8 cellular contexts compared by ENCODE assay signal in the genomic region with DNA sequence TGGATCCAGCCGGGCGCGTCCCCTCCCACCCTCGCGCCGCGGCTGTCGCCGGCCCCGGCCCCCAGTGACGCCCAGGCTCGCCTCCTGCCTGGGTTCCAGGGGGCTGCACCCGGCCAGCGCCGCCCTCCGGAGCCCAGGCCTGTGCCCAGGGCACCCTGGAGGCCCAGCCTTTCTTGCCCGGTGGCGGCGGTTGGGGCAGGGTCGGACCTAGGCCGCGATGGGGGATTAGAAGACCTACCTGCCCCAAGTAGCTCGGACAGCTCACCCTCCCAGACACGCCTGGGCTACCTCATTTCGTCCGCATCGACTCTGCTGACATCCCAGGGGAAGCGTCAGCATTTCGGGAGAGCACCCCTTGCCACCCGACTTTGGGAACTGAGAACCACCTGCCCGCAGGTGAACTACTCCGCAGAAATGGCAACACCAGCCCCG. TPM values are rescaled to one million over a fixed set of nuclear protein-coding genes. Genes with fewer than 3 reads are reported as not detected.
A peak's percentile ranks its signal among the peaks of the same experiment; 100 is the strongest.
DNase-seq lines count a peak whose midpoint lies in the region; ATAC-seq and TF ChIP-seq lines count a peak whose summit lies in the region.

No MANE protein-coding gene starts in this region.

- H2BK15ac ChIP-seq in mesendoderm (replicated peaks; ENCODE audit: low read depth), result no peak overlapping the region

- peak overlapping the region; percentile 50 for H3K4me3 ChIP-seq in cardiac muscle cell
- peak overlapping the region; percentile 72 to 85 (median 77) for H3K4me3 ChIP-seq in breast epithelium
- H3K4me3 ChIP-seq in mesendoderm (ENCODE audit: low read length), result no peak overlapping the region
- H3K4me3 ChIP-seq in upper lobe of right lung, result peak overlapping the region; percentile 75

- WGBS in mesendoderm (ENCODE audit: extremely low coverage, insufficient coverage, low lambda C conversion rate), result no CpG with 5 or more reads among the region's 33 CpGs

- H3K9ac ChIP-seq in mesendoderm (ENCODE audit: low read length), result peak overlapping the region; percentile 89

- H3K18ac ChIP-seq in mesendoderm (ENCODE audit: low read length), result peak overlapping the region; percentile 93

- H3K79me1 ChIP-seq in mesendoderm (ENCODE audit: low read length), result peaks cover 7% of the 10 kb centered on the region

- H3K27me3 ChIP-seq in cardiac muscle cell, result no peaks in the 10 kb centered on the region
- no peaks in the 10 kb centered on the region for H3K27me3 ChIP-seq in breast epithelium
- no peaks in the 10 kb centered on the region for H3K27me3 ChIP-seq in mesendoderm (ENCODE audit: insufficient read depth, low read length, poor library complexity)
- H3K27me3 ChIP-seq in upper lobe of right lung, result no peaks in the 10 kb centered on the region

- H3K9me3 ChIP-seq in cardiac muscle cell (ENCODE audit: low read depth) (no peaks in the 10 kb centered on the region), breast epithelium (no peaks in the 10 kb centered on the region), upper lobe of right lung (no peaks in the 10 kb centered on the region)

- H3K4me1 ChIP-seq in cardiac muscle cell (ENCODE audit: low read depth) (peaks cover 18% of the 10 kb centered on the region), breast epithelium (no peaks in the 10 kb centered on the region), mesendoderm (ENCODE audit: control insufficient read depth, low read depth, low read length) (no peaks in the 10 kb centered on the region), upper lobe of right lung (peaks cover 27% of the 10 kb centered on the region)

- H4K5ac ChIP-seq in mesendoderm (ENCODE audit: low read length), result no peak overlapping the region

- TF ChIP-seq POLR2A in breast epithelium (IDR thresholded peaks at IDR 0.05), result no peak

- H3K36me3 ChIP-seq in cardiac muscle cell, result no peaks in the 10 kb centered on the region
- no peaks in the 10 kb centered on the region for H3K36me3 ChIP-seq in breast epithelium
- H3K36me3 ChIP-seq in mesendoderm (ENCODE audit: control insufficient read depth, insufficient read depth, low read length), result no peaks in the 10 kb centered on the region
- no peaks in the 10 kb centered on the region for H3K36me3 ChIP-seq in upper lobe of right lung

- intact Hi-C loops in Right ventricle myocardium inferior (cut with DNase I), result loop anchor here (10.0 kb wide), 1 partner anchor 53 kb away; no protein-coding TSS in a partner anchor
- intact Hi-C loops in breast epithelium (cut with DNase I; ENCODE audit: low total_unique reads), result no loop called here
- intact Hi-C loops in upper lobe of right lung (cut with DNase I), result loop anchor here (10.0 kb wide), 1 partner anchor 213 kb away; no protein-coding TSS in a partner anchor

- H3K79me2 ChIP-seq in mesendoderm (ENCODE audit: control insufficient read depth, insufficient read depth, low read length), result peaks cover 11% of the 10 kb centered on the region

- H3K56ac ChIP-seq in mesendoderm (ENCODE audit: low read length), result peak overlapping the region; percentile 95

- no peak overlapping the region for H2BK120ac ChIP-seq in mesendoderm (ENCODE audit: low read depth, low read length)

- DNase-seq in cardiac muscle cell (ENCODE audit: low read depth in 1 of 2, low spot score in 1 of 2) (no peak), Right ventricle myocardium inferior (ENCODE audit: missing footprints) (no peak), breast epithelium (ENCODE audit: low spot score in 2 of 2) (no peak), mesendoderm (no peak), upper lobe of right lung (no peak)

- TF ChIP-seq CTCF in cardiac muscle cell (IDR thresholded peaks at IDR 0.05; ENCODE audit: low read depth, low read length) (no peak), breast epithelium (IDR thresholded peaks at IDR 0.05) (no peak), upper lobe of right lung (IDR thresholded peaks at IDR 0.05) (no peak)

- peak overlapping the region; percentile 22 for H3K27ac ChIP-seq in cardiac muscle cell
- H3K27ac ChIP-seq in breast epithelium, result peak overlapping the region; percentile 90 to 96
- no peak overlapping the region for H3K27ac ChIP-seq in mesendoderm (ENCODE audit: low read depth, low read length)
- H3K27ac ChIP-seq in upper lobe of right lung, result peak overlapping the region; percentile 76

- no peak overlapping the region for H2AK5ac ChIP-seq in mesendoderm (ENCODE audit: low read length)

- H4K8ac ChIP-seq in mesendoderm (ENCODE audit: low read depth, low read length), result no peak overlapping the region

- no peak overlapping the region for H2BK5ac ChIP-seq in mesendoderm (ENCODE audit: low read length)

- H3K4me2 ChIP-seq in mesendoderm (ENCODE audit: low read length), result peak overlapping the region; percentile 73

- H3K4ac ChIP-seq in mesendoderm (ENCODE audit: low read depth, low read length), result peak overlapping the region; percentile 95

- ATAC-seq in Right ventricle myocardium inferior, result no peak
- no peak for ATAC-seq in upper lobe of right lung
- ATAC-seq in HG02571 (IDR thresholded peaks at IDR 0.05; ENCODE audit: unreplicated experiment), result no peak
- ATAC-seq in HG03196 (IDR thresholded peaks at IDR 0.05; ENCODE audit: unreplicated experiment), result no peak
- ATAC-seq in activated CD4-positive, CD25-positive, alpha-beta regulatory T cell treated with anti-CD3 and anti-CD28 coated beads, Interleukin-2, amount 50 U/mL, for 24 hours, result no peak

- H3K23ac ChIP-seq in mesendoderm (ENCODE audit: low read length), result peak overlapping the region; percentile 6

RNA-seq across cellular contexts. Expression of gene ARL4C, which starts 0.7 kb away (rescaled TPM):
- total RNA-seq in cardiac muscle cell, result 5.6 and 7.0 TPM in 2 replicates
- polyA plus RNA-seq in cardiac muscle cell, result 10.0 and 12.1 TPM in 2 replicates
- total RNA-seq in Right ventricle myocardium inferior, result 2.5 TPM
- 10 to 100 TPM; 16.1 to 61.0 (median 23.5) TPM for total RNA-seq in breast epithelium
- 23.7 TPM for polyA plus RNA-seq in mesendoderm (2013, experiment 1 of 2)
- polyA plus RNA-seq in mesendoderm (2013, experiment 2 of 2), result 23.8 TPM
- 21.2 TPM for total RNA-seq in upper lobe of right lung
